In the genomic region with DNA sequence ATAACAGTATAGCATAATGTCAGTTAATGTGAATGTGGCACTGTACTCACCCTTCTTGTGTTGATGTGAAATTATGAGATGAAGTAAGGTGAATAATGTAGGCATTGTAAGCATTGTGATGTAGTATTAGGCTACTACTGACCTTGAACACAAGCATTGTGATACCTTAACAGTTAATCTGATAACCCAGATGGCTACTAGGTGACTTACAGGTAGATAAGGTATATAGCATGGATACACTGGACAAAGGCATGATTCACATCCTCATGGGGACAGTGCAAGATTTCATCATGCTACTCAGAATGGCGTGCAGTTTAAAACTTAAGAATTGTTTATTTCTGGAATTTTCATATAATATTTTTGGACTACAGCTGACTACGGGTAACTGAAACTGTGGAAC, we compare ENCODE assay signal across 21 cellular contexts.
DNase-seq lines count a peak whose midpoint lies in the region; ATAC-seq, FAIRE-seq and TF ChIP-seq lines count a peak whose summit lies in the region.
"Had no signal": no experiment of that assay in that cellular context is flagged by ENCODE, and none has a peak within 500 bp of the region (broad histone marks: within the 10 kb centered on the region; RNA-seq: fewer than 3 reads in every experiment).

No MANE protein-coding gene starts in this region.

- intact Hi-C loops in activated B cell treated with CpG ODN at 0.5 μM for 24 hours (cut with micrococcal nuclease): loop anchor here (5.0 kb wide), 1 partner anchor 33 kb away; no protein-coding TSS in a partner anchor
- intact Hi-C loops in transverse colon (cut with DNase I; ENCODE audit: low total_unique reads): no loop called here

- FAIRE-seq in GM12891 (lab: Jason Lieb, UNC): peak; percentile 85
- FAIRE-seq: D721Med, GM12892, HTR-8/SVneo had no signal

- ATAC-seq in GM23338: no peak
- no peak for ATAC-seq in activated B cell treated with CpG ODN at 0.5 μM for 24 hours (ENCODE audit: low read depth)
- ATAC-seq in HG03521 (IDR thresholded peaks at IDR 0.05; ENCODE audit: unreplicated experiment): no peak
- ATAC-seq: HCT116 had no signal

- peaks cover 4% of the 10 kb centered on the region for H3K27me3 Mint-ChIP-seq in GM23338 (ENCODE audit: insufficient read depth, low read depth, poor library complexity)
- no peaks in the 10 kb centered on the region for H3K27me3 Mint-ChIP-seq in activated B cell treated with CpG ODN at 0.5 μM for 24 hours
- H3K27me3 Mint-ChIP-seq in glutamatergic neuron (ENCODE audit: unreplicated experiment): peaks cover 6% of the 10 kb centered on the region
- H3K27me3 Mint-ChIP-seq in activated naive CD4-positive, alpha-beta T cell treated with anti-CD3 and anti-CD28 coated beads, Interleukin-2, amount 10 ng/mL, durations not matched to agents 7 days and 5 days: no peaks in the 10 kb centered on the region
- H3K27me3 Mint-ChIP-seq: CD4-positive, alpha-beta T cell had no signal

- H3K4me3 ChIP-seq in GM23338 (no peak overlapping the region), transverse colon (no peak overlapping the region)

- H3K4me2 ChIP-seq in GM23338: no peak overlapping the region

- no peak overlapping the region for H2AFZ ChIP-seq in GM23338

- H3K27ac Mint-ChIP-seq in GM23338: peak overlapping the region; percentile 55; the same call in 1 of the 2 replicates
- peak overlapping the region; percentile 84 for H3K27ac Mint-ChIP-seq in activated B cell treated with CpG ODN at 0.5 μM for 24 hours
- H3K27ac Mint-ChIP-seq in glutamatergic neuron (ENCODE audit: unreplicated experiment): peak overlapping the region; percentile 85
- H3K27ac Mint-ChIP-seq in activated naive CD4-positive, alpha-beta T cell treated with anti-CD3 and anti-CD28 coated beads, Interleukin-2, amount 10 ng/mL, durations not matched to agents 7 days and 5 days: no peak overlapping the region
- H3K27ac Mint-ChIP-seq: CD4-positive, alpha-beta T cell; HFFc6 had no signal

- H3K27me3 ChIP-seq in GM23338 (ENCODE audit: insufficient read depth) (no peaks in the 10 kb centered on the region), transverse colon (no peaks in the 10 kb centered on the region)

- no peaks in the 10 kb centered on the region for H3K9me3 ChIP-seq in transverse colon
- H3K9me3 ChIP-seq: Caco-2 had no signal

- in situ Hi-C loops in transverse colon (cut with MboI; ENCODE audit: low pct_ligation_motif_present in 1 of 4, low pct_unique_long_range_greater_than_20kb in 1 of 4, low sequenced_read_pairs in 3 of 4): no loop called here

- H3K4me1 ChIP-seq in GM23338 (ENCODE audit: insufficient read depth): peaks cover 57% of the 10 kb centered on the region
- H3K4me1 ChIP-seq in transverse colon: no peaks in the 10 kb centered on the region
- H3K4me1 ChIP-seq: Caco-2 had no signal

- no peaks in the 10 kb centered on the region for H3K36me3 Mint-ChIP-seq in GM23338 (ENCODE audit: low read depth)
- peaks cover 50% of the 10 kb centered on the region for H3K36me3 Mint-ChIP-seq in activated B cell treated with CpG ODN at 0.5 μM for 24 hours (ENCODE audit: low read depth)
- no peaks in the 10 kb centered on the region for H3K36me3 Mint-ChIP-seq in glutamatergic neuron (ENCODE audit: unreplicated experiment)
- peaks cover 28% of the 10 kb centered on the region for H3K36me3 Mint-ChIP-seq in activated naive CD4-positive, alpha-beta T cell treated with anti-CD3 and anti-CD28 coated beads, Interleukin-2, amount 10 ng/mL, durations not matched to agents 7 days and 5 days

- peaks cover 12% of the 10 kb centered on the region; the same call in 1 of the 2 replicates for H3K79me2 ChIP-seq in GM23338 (replicated peaks; ENCODE audit: insufficient read depth)

- POLR2A ChIA-PET in activated B cell treated with CpG ODN at 0.5 μM for 24 hours (lab: Charles Lee): interaction anchor here (0.6 to 1.5 kb wide), 3 partner anchors 9 to 261 kb away, joined by 3 to 4 read pairs (median 3); no protein-coding TSS in a partner anchor

- TF ChIP-seq POLR2A in GM12891 (IDR thresholded peaks at IDR 0.05; ENCODE audit: low read depth, low read length) (no peak), transverse colon (IDR thresholded peaks at IDR 0.05) (no peak)

- no peak for TF ChIP-seq CTCF in GM23338 (conservative IDR thresholded peaks at IDR 0.05; ENCODE audit: low read depth in 2 of 2)
- TF ChIP-seq CTCF in activated B cell treated with CpG ODN at 0.5 μM for 24 hours (IDR thresholded peaks at IDR 0.05): no peak
- TF ChIP-seq CTCF in glutamatergic neuron (IDR thresholded peaks at IDR 0.05; ENCODE audit: partially characterized antibody, unreplicated experiment): no peak
- TF ChIP-seq CTCF in transverse colon (IDR thresholded peaks at IDR 0.05): no peak

- WGBS in transverse colon (ENCODE audit: low coverage in 1 of 2), 2 donors: 95 to 96% methylated on average over 2 of the region's 2 CpGs

- no peak for TF ChIP-seq EP300 in transverse colon (IDR thresholded peaks at IDR 0.05; ENCODE audit: low read depth)

- H4K20me1 ChIP-seq in GM23338 (replicated peaks; ENCODE audit: insufficient read depth): no peaks in the 10 kb centered on the region

- H3K27ac ChIP-seq in GM23338 (ENCODE audit: low read depth): no peak overlapping the region
- H3K27ac ChIP-seq in transverse colon: no peak overlapping the region
- H3K27ac ChIP-seq: C4-2B had no signal

- no peaks in the 10 kb centered on the region for H3F3A ChIP-seq in GM23338 (replicated peaks; ENCODE audit: low read depth)

- no peaks in the 10 kb centered on the region for H3K9me2 ChIP-seq in GM23338 (ENCODE audit: insufficient read depth)

- H3K36me3 ChIP-seq in GM23338 (ENCODE audit: insufficient read depth) (no peaks in the 10 kb centered on the region), transverse colon (no peaks in the 10 kb centered on the region)

- H3K4me3 Mint-ChIP-seq in GM23338: no peak overlapping the region
- H3K4me3 Mint-ChIP-seq in activated B cell treated with CpG ODN at 0.5 μM for 24 hours: no peak overlapping the region
- H3K4me3 Mint-ChIP-seq in glutamatergic neuron (ENCODE audit: unreplicated experiment): peak overlapping the region; percentile 16
- H3K4me3 Mint-ChIP-seq in activated naive CD4-positive, alpha-beta T cell treated with anti-CD3 and anti-CD28 coated beads, Interleukin-2, amount 10 ng/mL, durations not matched to agents 7 days and 5 days: no peak overlapping the region
- H3K4me3 Mint-ChIP-seq: CD4-positive, alpha-beta T cell; HFFc6 had no signal

- CTCF ChIA-PET in activated B cell treated with CpG ODN at 0.5 μM for 24 hours (lab: Charles Lee): no interaction called here
- CTCF ChIA-PET in activated naive CD4-positive, alpha-beta T cell treated with anti-CD3 and anti-CD28 coated beads, Interleukin-2, amount 10 ng/mL, durations not matched to agents 7 days and 5 days (lab: Charles Lee): no interaction called here

- H3K9me3 Mint-ChIP-seq in GM23338 (no peaks in the 10 kb centered on the region), activated B cell treated with CpG ODN at 0.5 μM for 24 hours (no peaks in the 10 kb centered on the region), glutamatergic neuron (ENCODE audit: unreplicated experiment) (peaks cover 6% of the 10 kb centered on the region)
- peaks cover under 1% of the 10 kb centered on the region for H3K9me3 Mint-ChIP-seq in activated naive CD4-positive, alpha-beta T cell treated with anti-CD3 and anti-CD28 coated beads, Interleukin-2, amount 10 ng/mL, durations not matched to agents 7 days and 5 days
- H3K9me3 Mint-ChIP-seq: CD4-positive, alpha-beta T cell; HFFc6 had no signal

- H3K4me1 Mint-ChIP-seq in GM23338 (peaks cover 76% of the 10 kb centered on the region), activated B cell treated with CpG ODN at 0.5 μM for 24 hours (peaks cover 65% of the 10 kb centered on the region), glutamatergic neuron (ENCODE audit: low read depth, unreplicated experiment) (peaks cover 38% of the 10 kb centered on the region)
- H3K4me1 Mint-ChIP-seq in activated naive CD4-positive, alpha-beta T cell treated with anti-CD3 and anti-CD28 coated beads, Interleukin-2, amount 10 ng/mL, durations not matched to agents 7 days and 5 days: no peaks in the 10 kb centered on the region

- DNase-seq in GM12891 (ENCODE audit: insufficient read length, low spot score) (no peak), GM23338 (ENCODE audit: low spot score) (no peak), activated B cell treated with CpG ODN at 0.5 μM for 24 hours (no peak), glutamatergic neuron (no peak), transverse colon (no peak), NCI-H1105 treated with DMSO at 0.1 percent for 48 hours (lab: John Stamatoyannopoulos, UW) (no peak)
- DNase-seq in activated naive CD4-positive, alpha-beta T cell treated with anti-CD3 and anti-CD28 coated beads, Interleukin-2, amount 10 ng/mL, durations not matched to agents 7 days and 5 days: no peak
- DNase-seq: ACHN; Caco-2; CD4-positive, alpha-beta T cell; GOT3; H7; HFFc6; IMR-90; KBM-7 had no signal

TF ChIP-seq in GM12891, 5 proteins besides CTCF, POLR2A, EP300 and RAD21:
- TF ChIP-seq POU2F2 (IDR thresholded peaks at IDR 0.05; ENCODE audit: low read depth, low read length): no peak
- TF ChIP-seq POLR2AphosphoS5 (IDR thresholded peaks at IDR 0.05; ENCODE audit: low read depth, low read length): no peak
- no peak for TF ChIP-seq SPI1 (IDR thresholded peaks at IDR 0.05; ENCODE audit: low read depth, low read length)
- TF ChIP-seq PAX5 (IDR thresholded peaks at IDR 0.05; ENCODE audit: insufficient read depth, low read length, severe bottlenecking): no peak

TF ChIP-seq in GM23338, 12 proteins besides CTCF, POLR2A, EP300 and RAD21 (continues in another document):
- TF ChIP-seq EZH2 (IDR thresholded peaks at IDR 0.05; ENCODE audit: low read depth, unreplicated experiment) (no peak), CREB1 (CRISPR knock-in tag; IDR thresholded peaks at IDR 0.05; ENCODE audit: low read depth) (no peak), EZH2phosphoT487 (IDR thresholded peaks at IDR 0.05; ENCODE audit: unreplicated experiment) (no peak)
- TF ChIP-seq, protein P1, sequence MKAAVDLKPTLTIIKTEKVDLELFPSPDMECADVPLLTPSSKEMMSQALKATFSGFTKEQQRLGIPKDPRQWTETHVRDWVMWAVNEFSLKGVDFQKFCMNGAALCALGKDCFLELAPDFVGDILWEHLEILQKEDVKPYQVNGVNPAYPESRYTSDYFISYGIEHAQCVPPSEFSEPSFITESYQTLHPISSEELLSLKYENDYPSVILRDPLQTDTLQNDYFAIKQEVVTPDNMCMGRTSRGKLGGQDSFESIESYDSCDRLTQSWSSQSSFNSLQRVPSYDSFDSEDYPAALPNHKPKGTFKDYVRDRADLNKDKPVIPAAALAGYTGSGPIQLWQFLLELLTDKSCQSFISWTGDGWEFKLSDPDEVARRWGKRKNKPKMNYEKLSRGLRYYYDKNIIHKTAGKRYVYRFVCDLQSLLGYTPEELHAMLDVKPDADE (IDR thresholded peaks at IDR 0.05): no peak
